Comparison of ENCODE assay signal across 23 cellular contexts in the genomic region with DNA sequence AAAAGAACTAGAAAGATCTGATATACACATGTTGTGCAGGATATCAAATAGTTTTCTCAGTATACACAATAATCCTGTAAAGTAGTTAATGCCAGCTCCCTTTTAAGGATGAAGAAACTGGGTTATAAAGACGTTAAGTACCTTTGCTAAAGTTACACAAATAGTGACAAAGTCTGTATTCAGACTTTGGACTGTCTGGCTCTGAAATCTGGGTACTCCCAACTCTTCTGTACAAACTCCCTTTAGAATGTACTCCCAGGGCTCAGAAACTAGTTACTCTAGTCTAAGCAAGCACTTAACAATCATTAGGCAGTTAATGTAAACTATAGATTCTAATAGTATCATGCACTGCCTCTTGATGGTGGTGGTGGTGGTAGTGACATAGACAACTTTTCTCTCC.
"Had no signal": no experiment of that assay in that cellular context is flagged by ENCODE, and none has a peak within 500 bp of the region (broad histone marks: within the 10 kb centered on the region; RNA-seq: fewer than 3 reads in every experiment).

No MANE protein-coding gene starts in this region.

- H3K27ac ChIP-seq: colonic mucosa, esophagus muscularis mucosa, foreskin keratinocyte, gastroesophageal sphincter, heart left ventricle, left ventricle myocardium inferior, lower lobe of right lung had no signal

- DNase-seq: colonic mucosa; cortex of kidney; effector CD8-positive, alpha-beta T cell; effector memory CD8-positive, alpha-beta T cell; endodermal cell; foreskin keratinocyte; heart left ventricle; hippocampal formation; left cardiac atrium; left ventricle myocardium inferior; lower lobe of right lung; mesenchymal stem cell; mucosa of descending colon; naive B cell; naive thymus-derived CD8-positive, alpha-beta T cell had no signal

- ATAC-seq: effector memory CD8-positive, alpha-beta T cell; foreskin keratinocyte; gastroesophageal sphincter; heart left ventricle; left cardiac atrium; lower lobe of right lung; mucosa of descending colon; naive thymus-derived CD8-positive, alpha-beta T cell had no signal

- H3K4me1 ChIP-seq: colonic mucosa, esophagus muscularis mucosa, foreskin keratinocyte, gastroesophageal sphincter, heart left ventricle, left ventricle myocardium inferior, lower lobe of right lung had no signal

- H3K4me3 Mint-ChIP-seq: dendritic cell treated with granulocyte-macrophage colony-stimulating factor and Interleukin-4, amounts not matched to agents 40 ng/mL and 50 ng/mL, for 4 days; effector memory CD8-positive, alpha-beta T cell; endodermal cell; mesothelial cell of epicardium; naive B cell; naive thymus-derived CD8-positive, alpha-beta T cell had no signal

- H3K27me3 ChIP-seq: colonic mucosa, esophagus muscularis mucosa, foreskin keratinocyte, gastroesophageal sphincter had no signal

- H3K4me1 Mint-ChIP-seq: endodermal cell; naive B cell; naive thymus-derived CD8-positive, alpha-beta T cell had no signal

- H3K27me3 Mint-ChIP-seq: dendritic cell treated with granulocyte-macrophage colony-stimulating factor and Interleukin-4, amounts not matched to agents 40 ng/mL and 50 ng/mL, for 4 days; effector memory CD8-positive, alpha-beta T cell; naive thymus-derived CD8-positive, alpha-beta T cell had no signal

- H3K4me3 ChIP-seq: colonic mucosa, esophagus muscularis mucosa, gastroesophageal sphincter, heart left ventricle, left ventricle myocardium inferior, lower lobe of right lung, mucosa of descending colon had no signal

- H3K27ac Mint-ChIP-seq: dendritic cell treated with granulocyte-macrophage colony-stimulating factor and Interleukin-4, amounts not matched to agents 40 ng/mL and 50 ng/mL, for 4 days; effector memory CD8-positive, alpha-beta T cell; endodermal cell; mesothelial cell of epicardium; naive B cell; naive thymus-derived CD8-positive, alpha-beta T cell had no signal

- H3K36me3 ChIP-seq: colonic mucosa, esophagus muscularis mucosa, gastroesophageal sphincter, left ventricle myocardium inferior, lower lobe of right lung had no signal

- H3K36me3 Mint-ChIP-seq: naive B cell had no signal

- H3K9me3 Mint-ChIP-seq: dendritic cell treated with granulocyte-macrophage colony-stimulating factor and Interleukin-4, amounts not matched to agents 40 ng/mL and 50 ng/mL, for 4 days; effector memory CD8-positive, alpha-beta T cell; naive B cell; naive thymus-derived CD8-positive, alpha-beta T cell had no signal

- FAIRE-seq: endometrium, frontal cortex, islet of Langerhans, keratinocyte had no signal

- H3K9me3 ChIP-seq: colonic mucosa, esophagus muscularis mucosa, gastroesophageal sphincter, heart left ventricle, left ventricle myocardium inferior, lower lobe of right lung, mucosa of descending colon had no signal
